Comparison of ENCODE assay signal across 8 cellular contexts in genomic region chrX:71068052-71068918, GRCh38. TPM values are rescaled to one million over a fixed set of nuclear protein-coding genes. Genes with fewer than 3 reads are reported as not detected.
DNase-seq lines count a peak whose midpoint lies in the region; ATAC-seq and TF ChIP-seq lines count a peak whose summit lies in the region.

SNX12 (minus strand) TSS chrX:71068334; CDS start chrX:71068306, 28 bp downstream.

- DNase-seq in CD14-positive monocyte (ENCODE audit: low spot score), result peak; percentile 89
- peak; percentile 97 for DNase-seq in NCI-H748 (lab: John Stamatoyannopoulos, UW; ENCODE audit: unreplicated experiment)
- DNase-seq in activated CD4-positive, alpha-beta T cell treated with anti-CD3 and anti-CD28 coated beads, Interleukin-2, amount 50 U/mL, for 1 hour, result peak; percentile 81
- peak; percentile 10 for DNase-seq in cortex of kidney (lab: John Stamatoyannopoulos, UW)
- peak; percentile 92 for DNase-seq in left lobe of liver (ENCODE audit: low spot score)
- peak; percentile 83 to 84 for DNase-seq in stimulated activated CD4-positive, alpha-beta T cell treated with anti-CD3 and anti-CD28 coated beads, Interleukin-2, amount 100 ng/mL, for 24 hours

- peaks cover 0 to 9% (median 0%) of the 10 kb centered on the region in 3 donors for H3K27me3 Mint-ChIP-seq in CD14-positive monocyte (ENCODE audit: low read depth in 3 of 3)

- H3K4me1 Mint-ChIP-seq in CD14-positive monocyte, result peaks cover 27% of the 10 kb centered on the region

- peak within 1 kb of the TSS; percentile 90 to 98 (median 97) for H3K27ac Mint-ChIP-seq in CD14-positive monocyte

- ATAC-seq in GM19395 (IDR thresholded peaks at IDR 0.05; ENCODE audit: unreplicated experiment) (peak; percentile 93), HG03558 (IDR thresholded peaks at IDR 0.05; ENCODE audit: extremely low read depth, unreplicated experiment) (peak; percentile 93), left lobe of liver (peak; percentile 97)

- H3K36me3 Mint-ChIP-seq in CD14-positive monocyte, result peaks cover 5 to 6% of the 10 kb centered on the region in 2 donors

- H3K9me3 Mint-ChIP-seq in CD14-positive monocyte, result peaks cover 0 to 6% (median 5%) of the 10 kb centered on the region in 7 donors

- peak within 1 kb of the TSS; percentile 92 to 97 for H3K4me3 Mint-ChIP-seq in CD14-positive monocyte

- TF ChIP-seq CTCF in CD14-positive monocyte (IDR thresholded peaks at IDR 0.05), result no peak

- intact Hi-C loops in CD14-positive monocyte (cut with micrococcal nuclease), result no loop called here

RNA-seq across cellular contexts. Expression of gene SNX12, which starts in this region (rescaled TPM):
- 1 to 10 TPM; 4.2 to 5.0 TPM for polyA plus RNA-seq in CD14-positive monocyte
- 19.4 TPM for total RNA-seq in left lobe of liver

Comparison
In these comparisons a context has a peak if more than half of its experiments do, and no peak if none do; other contexts are left out.
1. Peak in every context shown above with its lines: DNase-seq and ATAC-seq.
2. DNase-seq: peak in every context shown above with its lines; median percentile 97 in NCI-H748; 92 in left lobe of liver; 89 in CD14-positive monocyte; 84 in stimulated activated CD4-positive, alpha-beta T cell treated with anti-CD3 and anti-CD28 coated beads, Interleukin-2, amount 100 ng/mL, for 24 hours; 81 in activated CD4-positive, alpha-beta T cell treated with anti-CD3 and anti-CD28 coated beads, Interleukin-2, amount 50 U/mL, for 1 hour; 10 in cortex of kidney.